Comparison of ENCODE assay signal across 8 cellular contexts in the genomic region with DNA sequence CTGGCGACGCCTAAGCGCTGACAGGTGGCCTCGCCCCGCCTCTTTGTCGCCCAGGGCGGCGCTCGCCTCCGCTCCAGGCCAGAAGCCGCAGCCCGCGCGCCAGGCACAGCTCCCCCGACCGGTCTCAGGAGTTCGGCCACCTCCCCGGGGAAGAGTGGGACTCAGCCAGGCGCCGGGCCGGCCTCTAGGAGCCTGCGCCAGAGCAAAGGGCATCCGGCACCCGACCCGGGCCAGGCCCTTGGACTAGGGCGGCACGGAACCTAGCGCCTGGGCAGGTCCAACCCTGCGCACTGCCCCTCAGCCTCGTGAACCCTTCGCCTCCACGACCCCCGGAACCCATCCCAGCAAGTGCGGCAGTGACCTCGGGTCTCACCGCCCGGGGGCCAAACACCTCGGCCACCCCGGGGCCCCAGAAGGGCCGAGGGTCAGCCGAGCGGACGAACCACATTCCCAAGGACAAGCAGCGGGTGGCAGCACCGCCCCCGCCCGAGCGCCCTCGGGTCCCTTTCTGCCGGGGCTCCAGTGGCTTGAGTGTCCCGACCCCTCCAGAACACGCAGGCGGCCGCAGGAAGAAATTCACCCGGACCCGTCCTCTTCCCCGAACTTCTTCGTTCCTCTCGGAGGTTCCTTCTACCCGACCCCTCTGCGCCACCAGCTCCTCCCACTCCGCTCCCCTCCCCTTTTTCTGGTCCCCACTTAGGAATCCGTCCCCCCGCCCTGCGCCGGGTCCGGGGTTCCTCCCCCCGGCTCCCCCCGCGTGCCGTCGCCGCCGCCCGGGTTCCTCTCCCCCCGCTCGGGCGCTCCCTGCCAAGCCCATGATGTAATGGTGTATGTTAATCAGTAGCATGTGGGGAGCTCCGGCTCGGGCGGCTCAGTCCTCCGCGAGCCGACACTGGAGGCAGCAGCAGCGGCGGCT. TPM values are rescaled to one million over a fixed set of nuclear protein-coding genes. Genes with fewer than 3 reads are reported as not detected.
DNase-seq lines count a peak whose midpoint lies in the region; ATAC-seq and TF ChIP-seq lines count a peak whose summit lies in the region.

No MANE protein-coding gene starts in this region.

- H3K4me1 ChIP-seq in ectodermal cell (ENCODE audit: control insufficient read depth, insufficient read depth, low read length) (peaks cover 11% of the 10 kb centered on the region), lung (ENCODE audit: control insufficient read depth in 2 of 2, insufficient read depth in 2 of 2, low read length in 2 of 2) (peaks cover 0 to 5% of the 10 kb centered on the region in 2 donors)

- DNase-seq in AG09319 (ENCODE audit: extremely low read depth, low read depth), result peak; percentile 88
- peak; percentile 39 for DNase-seq in NCI-H345 treated with DMSO at 0.1 percent for 48 hours (lab: John Stamatoyannopoulos, UW; ENCODE audit: unreplicated experiment)
- peak; percentile 86 for DNase-seq in activated CD8-positive, alpha-beta T cell treated with anti-CD3 and anti-CD28 coated beads for 36 hours
- DNase-seq in lung (ENCODE audit: low spot score), result peak; percentile 93
- peak; percentile 43 to 69 (median 56) for DNase-seq in stimulated activated CD4-positive, alpha-beta T cell treated with anti-CD3 and anti-CD28 coated beads, TNF-alpha, amount 100 ng/mL, for 24 hours (ENCODE audit: low read depth in 3 of 3)

- peak; percentile 12; the same call in 1 of the 2 replicates for TF ChIP-seq CTCF in AG09319 (IDR thresholded peaks at IDR 0.05; ENCODE audit: low read depth, low read length)
- no peak for TF ChIP-seq CTCF in activated CD8-positive, alpha-beta T cell treated with anti-CD3 and anti-CD28 coated beads for 36 hours (IDR thresholded peaks at IDR 0.05)
- no peak for TF ChIP-seq CTCF in lung (IDR thresholded peaks at IDR 0.05; ENCODE audit: control extremely low read depth, extremely low read depth)

- peaks cover 10% of the 10 kb centered on the region for H3K36me3 Mint-ChIP-seq in activated CD8-positive, alpha-beta T cell treated with anti-CD3 and anti-CD28 coated beads for 36 hours (ENCODE audit: low read depth)

- peaks cover 17% of the 10 kb centered on the region for H3K4me1 Mint-ChIP-seq in activated CD8-positive, alpha-beta T cell treated with anti-CD3 and anti-CD28 coated beads for 36 hours (ENCODE audit: low read depth)

- intact Hi-C loops in activated CD8-positive, alpha-beta T cell treated with anti-CD3 and anti-CD28 coated beads for 36 hours (cut with micrococcal nuclease), result loop anchor here (2.0 to 10.0 kb wide), 3 partner anchors 157 to 319 kb away; no protein-coding TSS in a partner anchor

- peaks cover 16% of the 10 kb centered on the region for H3K27me3 Mint-ChIP-seq in activated CD8-positive, alpha-beta T cell treated with anti-CD3 and anti-CD28 coated beads for 36 hours

- H3K4me3 ChIP-seq in ectodermal cell (ENCODE audit: insufficient read depth, low read depth, low read length), result peak overlapping the region; percentile 66
- peak overlapping the region; percentile 66 for H3K4me3 ChIP-seq in lung

- H3K4me3 Mint-ChIP-seq in activated CD8-positive, alpha-beta T cell treated with anti-CD3 and anti-CD28 coated beads for 36 hours, result peak overlapping the region; percentile 71

- POLR2A ChIA-PET in activated CD8-positive, alpha-beta T cell treated with anti-CD3 and anti-CD28 coated beads for 36 hours (lab: Charles Lee), result interaction anchor here (2.0 to 4.0 kb wide), 3 partner anchors 17 to 211 kb away, joined by 5 to 21 read pairs (median 17); no protein-coding TSS in a partner anchor

- WGBS in ectodermal cell, 2 experiments, result 0% methylated on average over 85 of the region's 86 CpGs
- WGBS in lung, 2 donors, result 1% methylated on average over 84 to 86 of the region's 86 CpGs

- H3K36me3 ChIP-seq in ectodermal cell (ENCODE audit: control insufficient read depth, insufficient read depth, low read length) (no peaks in the 10 kb centered on the region), lung (ENCODE audit: control insufficient read depth in 2 of 2, insufficient read depth in 2 of 2, low read length in 2 of 2) (no peaks in the 10 kb centered on the region)

- peaks cover 67% of the 10 kb centered on the region for H3K27me3 ChIP-seq in ectodermal cell (ENCODE audit: control insufficient read depth, insufficient read depth, low read length, poor library complexity, severe bottlenecking)
- no peaks in the 10 kb centered on the region for H3K27me3 ChIP-seq in lung (ENCODE audit: control insufficient read depth, insufficient read depth)

- no peaks in the 10 kb centered on the region for H3K9me3 ChIP-seq in ectodermal cell (ENCODE audit: control insufficient read depth, low read length)
- no peaks in the 10 kb centered on the region for H3K9me3 ChIP-seq in lung (ENCODE audit: control insufficient read depth in 2 of 2, insufficient read depth in 1 of 2, low read length in 1 of 2)

- no peaks in the 10 kb centered on the region for H3K9me3 Mint-ChIP-seq in activated CD8-positive, alpha-beta T cell treated with anti-CD3 and anti-CD28 coated beads for 36 hours

- H3K27ac Mint-ChIP-seq in activated CD8-positive, alpha-beta T cell treated with anti-CD3 and anti-CD28 coated beads for 36 hours, result peak overlapping the region; percentile 25

- ATAC-seq in GM18873 (IDR thresholded peaks at IDR 0.05; ENCODE audit: low FRiP score, unreplicated experiment) (peak; percentile 52), HG03097 (IDR thresholded peaks at IDR 0.05; ENCODE audit: low FRiP score, unreplicated experiment) (peak; percentile 43), lung (ENCODE audit: insufficient read depth, low FRiP score) (peak; percentile 76)
- ATAC-seq in activated CD8-positive, alpha-beta T cell treated with anti-CD3 and anti-CD28 coated beads for 36 hours, result peak; percentile 72

- CTCF ChIA-PET in activated CD8-positive, alpha-beta T cell treated with anti-CD3 and anti-CD28 coated beads for 36 hours (lab: Charles Lee), result interaction anchor here (0.8 to 8.5 kb wide), 27 partner anchors 15 to 323 kb away, joined by 3 to 247 read pairs (median 4); a partner anchor contains a TSS

- H3K27ac ChIP-seq in ectodermal cell (ENCODE audit: insufficient read depth, low read depth, low read length, poor library complexity, severe bottlenecking) (no peak overlapping the region), lung (ENCODE audit: low read depth in 1 of 2, low read length in 1 of 2) (peak overlapping the region; percentile 96 to 99)

RNA-seq across cellular contexts. Expression of a gene that starts 1.4 kb away (rescaled TPM):
- 1 to 10 TPM; 4.5 to 4.9 TPM for total RNA-seq in activated CD8-positive, alpha-beta T cell treated with anti-CD3 and anti-CD28 coated beads for 36 hours
- 10.5 TPM for polyA plus RNA-seq in ectodermal cell (2013, experiment 1 of 4)
- polyA plus RNA-seq in ectodermal cell (2013, experiment 2 of 4), result 6.6 TPM
- 5.3 TPM for polyA plus RNA-seq in ectodermal cell (2013, experiment 3 of 4)
- 5.3 TPM for polyA plus RNA-seq in ectodermal cell (2013, experiment 4 of 4)
- total RNA-seq in lung, result 10 to 100 TPM; 25.9 to 26.6 TPM
- 1 to 10 TPM; 5.8 to 6.4 TPM for polyA plus RNA-seq in lung

RNA-seq across cellular contexts. Expression of a gene that starts 55.8 kb away (rescaled TPM):
- 10 to 100 TPM in 1 of 2 experiments, 1 to 10 TPM in 1; 9.6 to 10.0 TPM for total RNA-seq in activated CD8-positive, alpha-beta T cell treated with anti-CD3 and anti-CD28 coated beads for 36 hours
- polyA plus RNA-seq in ectodermal cell (2013, experiment 1 of 4), result 16.9 TPM
- 28.7 TPM for polyA plus RNA-seq in ectodermal cell (2013, experiment 2 of 4)
- 21.1 TPM for polyA plus RNA-seq in ectodermal cell (2013, experiment 3 of 4)
- polyA plus RNA-seq in ectodermal cell (2013, experiment 4 of 4), result 25.9 TPM
- total RNA-seq in lung, result 10 to 100 TPM; 16.1 to 17.3 TPM
- 10 to 100 TPM; 11.2 to 21.5 TPM for polyA plus RNA-seq in lung

Comparison
In these comparisons a context has a peak if more than half of its experiments do, and no peak if none do; other contexts are left out.
1. DNase-seq: peak in every context shown above with its lines; median percentile 93 in lung; 88 in AG09319; 86 in activated CD8-positive, alpha-beta T cell treated with anti-CD3 and anti-CD28 coated beads for 36 hours; 56 in stimulated activated CD4-positive, alpha-beta T cell treated with anti-CD3 and anti-CD28 coated beads, TNF-alpha, amount 100 ng/mL, for 24 hours; 39 in NCI-H345 treated with DMSO at 0.1 percent for 48 hours.
2. RNA of a gene that starts 1.4 kb away (total RNA-seq): 25.9 to 26.6 TPM in lung; 4.5 to 4.9 TPM in activated CD8-positive, alpha-beta T cell treated with anti-CD3 and anti-CD28 coated beads for 36 hours; every median in the first group is over 4 times any median in the second.
3. Peak in every context shown above with its lines, with median percentiles within 50 percentile points of each other: ATAC-seq.